Comparison of ENCODE assay signal across 9 cellular contexts in the genomic region with DNA sequence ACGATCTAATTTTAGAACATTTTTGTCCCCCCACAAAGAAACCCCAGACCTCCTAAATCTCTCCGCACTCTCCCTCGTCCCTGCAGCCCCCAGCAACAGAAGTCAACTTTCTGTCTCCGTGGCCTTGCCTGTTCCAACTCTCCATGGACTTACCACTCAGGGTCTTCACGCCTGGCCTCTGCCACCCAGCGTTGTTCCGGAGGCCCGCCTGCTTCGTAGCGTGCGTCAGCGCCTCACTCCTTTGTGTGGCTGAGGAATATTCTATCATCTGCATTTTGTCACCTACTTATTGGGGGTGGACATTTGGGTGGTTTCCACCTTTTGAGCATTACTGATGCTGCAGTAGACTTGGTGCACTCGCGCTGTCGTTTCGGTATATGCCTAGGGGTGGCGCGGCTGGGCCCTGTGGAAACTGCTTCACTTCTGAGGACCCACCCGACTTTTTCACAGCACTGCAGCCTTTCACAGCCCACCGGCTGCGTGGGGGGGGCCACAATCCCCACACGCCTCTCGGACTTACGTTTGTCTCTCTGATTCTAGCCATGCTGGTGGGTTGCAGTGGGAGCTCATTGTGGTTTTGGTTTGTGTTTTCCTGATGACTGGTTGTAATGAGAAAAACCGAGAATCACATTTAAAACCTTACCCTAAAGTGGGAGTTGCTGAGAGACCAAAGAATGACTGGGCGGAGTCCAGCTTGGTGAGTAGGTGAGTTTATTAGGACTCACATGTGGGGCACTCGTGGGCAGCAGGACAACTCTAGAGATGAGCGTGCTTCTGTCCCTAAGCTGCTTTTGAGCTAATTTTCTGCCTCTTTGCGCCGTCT. TPM values are rescaled to one million over a fixed set of nuclear protein-coding genes. Genes with fewer than 3 reads are reported as not detected.
DNase-seq lines count a peak whose midpoint lies in the region; ATAC-seq and TF ChIP-seq lines count a peak whose summit lies in the region.
"Had no signal": no experiment of that assay in that cellular context is flagged by ENCODE, and none has a peak within 500 bp of the region (broad histone marks: within the 10 kb centered on the region; RNA-seq: fewer than 3 reads in every experiment).

No MANE protein-coding gene starts in this region.

- no peaks in the 10 kb centered on the region for H3K27me3 ChIP-seq in body of pancreas
- H3K27me3 ChIP-seq: pancreas had no signal

- WGBS in body of pancreas, 2 donors: 88 to 89% methylated on average over 30 of the region's 30 CpGs

- no peaks in the 10 kb centered on the region for H3K9me3 Mint-ChIP-seq in T-helper 2 cell treated with Interferon-gamma antibody and Interleukin-4, amounts not matched to agents 5 μg/mL and 100 μg/mL, for 36 hours
- no peaks in the 10 kb centered on the region for H3K9me3 Mint-ChIP-seq in naive B cell

- no peak overlapping the region for H3K27ac ChIP-seq in body of pancreas

- DNase-seq in T-helper 2 cell treated with Interferon-gamma antibody and Interleukin-4, amounts not matched to agents 5 μg/mL and 100 μg/mL, for 36 hours (ENCODE audit: low spot score): peak; percentile 62
- DNase-seq in naive B cell (no peak), NCI-H446 (lab: John Stamatoyannopoulos, UW) (no peak), body of pancreas (no peak), medulla oblongata (ENCODE audit: extremely low spot score) (no peak), UCSD-AML1 (lab: John Stamatoyannopoulos, UW; ENCODE audit: unreplicated experiment) (no peak)

- H3K27ac Mint-ChIP-seq in T-helper 2 cell treated with Interferon-gamma antibody and Interleukin-4, amounts not matched to agents 5 μg/mL and 100 μg/mL, for 36 hours: peak overlapping the region; percentile 43
- peak overlapping the region in 1 of 6 donors; percentile 49 for H3K27ac Mint-ChIP-seq in naive B cell

- H3K4me3 Mint-ChIP-seq in T-helper 2 cell treated with Interferon-gamma antibody and Interleukin-4, amounts not matched to agents 5 μg/mL and 100 μg/mL, for 36 hours: peak overlapping the region; percentile 56
- H3K4me3 Mint-ChIP-seq in naive B cell: peak overlapping the region in 7 of 8 donors; percentile 9 to 71 (median 67)

- no peak for TF ChIP-seq POLR2A in body of pancreas (IDR thresholded peaks at IDR 0.05)

- no peaks in the 10 kb centered on the region for H3K9me3 ChIP-seq in body of pancreas
- H3K9me3 ChIP-seq: pancreas had no signal

- ATAC-seq in HG02588 (IDR thresholded peaks at IDR 0.05; ENCODE audit: unreplicated experiment) (peak; percentile 51), naive B cell (ENCODE audit: low read depth in 2 of 2) (peak; percentile 29 to 60), body of pancreas (no peak)
- ATAC-seq: pancreas had no signal

- H3K36me3 ChIP-seq in body of pancreas (replicated peaks in 1 of 2; ENCODE audit: insufficient read depth in 1 of 2, low read depth in 2 of 2): peaks cover 0 to under 1% of the 10 kb centered on the region in 2 donors

- H3K36me3 Mint-ChIP-seq in T-helper 2 cell treated with Interferon-gamma antibody and Interleukin-4, amounts not matched to agents 5 μg/mL and 100 μg/mL, for 36 hours (ENCODE audit: low read depth): peaks cover 4% of the 10 kb centered on the region
- no peaks in the 10 kb centered on the region for H3K36me3 Mint-ChIP-seq in naive B cell

- peaks cover 3% of the 10 kb centered on the region for H3K27me3 Mint-ChIP-seq in T-helper 2 cell treated with Interferon-gamma antibody and Interleukin-4, amounts not matched to agents 5 μg/mL and 100 μg/mL, for 36 hours (ENCODE audit: low read depth)
- H3K27me3 Mint-ChIP-seq in naive B cell: peaks cover 0 to 15% (median 14%) of the 10 kb centered on the region in 3 donors

- H3K4me1 Mint-ChIP-seq in T-helper 2 cell treated with Interferon-gamma antibody and Interleukin-4, amounts not matched to agents 5 μg/mL and 100 μg/mL, for 36 hours (ENCODE audit: low read depth): peaks cover 30% of the 10 kb centered on the region
- peaks cover 18 to 25% (median 20%) of the 10 kb centered on the region in 3 donors for H3K4me1 Mint-ChIP-seq in naive B cell

- no peak overlapping the region for H3K4me3 ChIP-seq in body of pancreas

- peaks cover 19% of the 10 kb centered on the region for H3K4me1 ChIP-seq in body of pancreas

- TF ChIP-seq CTCF in GM12874 (IDR thresholded peaks at IDR 0.05; ENCODE audit: insufficient read depth, low read depth, low read length) (peak; percentile 69), body of pancreas (IDR thresholded peaks at IDR 0.05) (no peak)

- intact Hi-C loops in body of pancreas (cut with DNase I): no loop called here

RNA-seq across cellular contexts. Expression of gene HSBP1L1, which starts 1.4 kb away (rescaled TPM):
- 10 to 100 TPM in 1 of 6 donors, 1 to 10 TPM in 5; 1.8 to 10.5 (median 4.5) TPM for polyA plus RNA-seq in naive B cell (ENCODE audit: low read depth in 6 of 6)
- 10 to 100 TPM; 14.8 to 22.1 TPM for total RNA-seq in body of pancreas

RNA-seq across cellular contexts. Expression of gene SLC66A2, which starts 11.6 kb away (rescaled TPM):
- polyA plus RNA-seq in naive B cell (ENCODE audit: low read depth in 6 of 6): 10 to 100 TPM; 26.3 to 40.9 (median 34.5) TPM
- total RNA-seq in body of pancreas: 10 to 100 TPM; 30.4 to 50.8 TPM

RNA-seq across cellular contexts. Expression of gene TXNL4A, which starts 25.3 kb away (rescaled TPM):
- polyA plus RNA-seq in naive B cell (ENCODE audit: low read depth in 6 of 6): 100 to 1,000 TPM; 192 to 253 (median 220) TPM
- 10 to 100 TPM; 11.2 to 13.5 TPM for total RNA-seq in body of pancreas
